Comparison of ENCODE assay signal across 25 cellular contexts in genomic region chr11:83009999-83010398, GRCh38.
"Had no signal": no experiment of that assay in that cellular context is flagged by ENCODE, and none has a peak within 500 bp of the region (broad histone marks: within the 10 kb centered on the region; RNA-seq: fewer than 3 reads in every experiment).

No MANE protein-coding gene starts in this region.

- H3K4me3 Mint-ChIP-seq: activated CD4-positive, alpha-beta T cell treated with anti-CD3 and anti-CD28 coated beads, Interleukin-2, amount 10 ng/mL, durations not matched to agents 7 days and 5 days; activated CD8-positive, alpha-beta memory T cell treated with anti-CD3 and anti-CD28 coated beads, Interleukin-2, amount 10 ng/mL, durations not matched to agents 7 days and 5 days; activated CD8-positive, alpha-beta T cell treated with anti-CD3 and anti-CD28 coated beads for 36 hours; activated T-helper 1 cell treated with anti-CD3 and anti-CD28 coated beads, Interleukin-12 subunit alpha, Interleukin-12 subunit beta, Interleukin-2, Interleukin-4 antibody, amounts not matched to agents 30 ng/mL and 10 ng/mL and 1 ng/mL, durations not matched to agents 14 hours and 24 hours and 36 hours; endodermal cell; naive thymus-derived CD8-positive, alpha-beta T cell; stimulated activated naive CD8-positive, alpha-beta T cell treated with anti-CD3 and anti-CD28 coated beads, Interleukin-15, Interleukin-2, amounts not matched to agents 100 ng/mL and 50 ng/mL, for 24 hours had no signal

- ATAC-seq: activated CD8-positive, alpha-beta memory T cell treated with anti-CD3 and anti-CD28 coated beads, Interleukin-2, amount 10 ng/mL, durations not matched to agents 7 days and 5 days; activated CD8-positive, alpha-beta T cell treated with anti-CD3 and anti-CD28 coated beads for 36 hours; gastroesophageal sphincter; heart left ventricle; lower lobe of right lung; naive thymus-derived CD8-positive, alpha-beta T cell; psoas muscle had no signal

- H3K27ac ChIP-seq: ascending aorta, brain microvascular endothelial cell, coronary artery, esophagus squamous epithelium, gastroesophageal sphincter, heart left ventricle, lower lobe of right lung, right atrium auricular region, uterus had no signal

- H3K9me3 Mint-ChIP-seq: activated CD4-positive, alpha-beta T cell treated with anti-CD3 and anti-CD28 coated beads, Interleukin-2, amount 10 ng/mL, durations not matched to agents 7 days and 5 days; activated CD8-positive, alpha-beta T cell treated with anti-CD3 and anti-CD28 coated beads for 36 hours; activated T-helper 1 cell treated with anti-CD3 and anti-CD28 coated beads, Interleukin-12 subunit alpha, Interleukin-12 subunit beta, Interleukin-2, Interleukin-4 antibody, amounts not matched to agents 30 ng/mL and 10 ng/mL and 1 ng/mL, durations not matched to agents 14 hours and 24 hours and 36 hours; endodermal cell; stimulated activated naive CD8-positive, alpha-beta T cell treated with anti-CD3 and anti-CD28 coated beads, Interleukin-15, Interleukin-2, amounts not matched to agents 100 ng/mL and 50 ng/mL, for 24 hours had no signal

- H3K27ac Mint-ChIP-seq: activated CD4-positive, alpha-beta T cell treated with anti-CD3 and anti-CD28 coated beads, Interleukin-2, amount 10 ng/mL, durations not matched to agents 7 days and 5 days; activated CD8-positive, alpha-beta memory T cell treated with anti-CD3 and anti-CD28 coated beads, Interleukin-2, amount 10 ng/mL, durations not matched to agents 7 days and 5 days; activated CD8-positive, alpha-beta T cell treated with anti-CD3 and anti-CD28 coated beads for 36 hours; activated T-helper 1 cell treated with anti-CD3 and anti-CD28 coated beads, Interleukin-12 subunit alpha, Interleukin-12 subunit beta, Interleukin-2, Interleukin-4 antibody, amounts not matched to agents 30 ng/mL and 10 ng/mL and 1 ng/mL, durations not matched to agents 14 hours and 24 hours and 36 hours; endodermal cell; stimulated activated naive CD8-positive, alpha-beta T cell treated with anti-CD3 and anti-CD28 coated beads, Interleukin-15, Interleukin-2, amounts not matched to agents 100 ng/mL and 50 ng/mL, for 24 hours had no signal

- H3K4me1 ChIP-seq: uterus had no signal

- H3K4me3 ChIP-seq: ascending aorta, coronary artery, esophagus squamous epithelium, gastroesophageal sphincter, heart left ventricle, lower lobe of right lung, psoas muscle, right atrium auricular region, tibial nerve, uterus had no signal

- DNase-seq: activated CD4-positive, alpha-beta T cell treated with anti-CD3 and anti-CD28 coated beads, Interleukin-2, amount 10 ng/mL, durations not matched to agents 7 days and 5 days; activated CD4-positive, CD25-positive, alpha-beta regulatory T cell treated with anti-CD3 and anti-CD28 coated beads, Interleukin-2, amount 50 U/mL, for 72 hours; activated CD8-positive, alpha-beta memory T cell treated with anti-CD3 and anti-CD28 coated beads, Interleukin-2, amount 10 ng/mL, durations not matched to agents 7 days and 5 days; activated CD8-positive, alpha-beta T cell treated with anti-CD3 and anti-CD28 coated beads for 36 hours; activated gamma-delta T cell; activated naive CD4-positive, alpha-beta T cell treated with anti-CD3 and anti-CD28 coated beads, Interleukin-2, amount 50 U/mL, for 16 hours; activated T-cell treated with anti-CD3 and anti-CD28 coated beads for 4 hours; brain microvascular endothelial cell; central memory CD4-positive, alpha-beta T cell; endodermal cell; esophagus squamous epithelium; heart left ventricle; islet precursor cell; lower lobe of right lung; naive thymus-derived CD8-positive, alpha-beta T cell; psoas muscle; stimulated activated CD4-positive, alpha-beta T cell treated with anti-CD3 and anti-CD28 coated beads, Interleukin-4, amount 100 ng/mL, for 24 hours; uterus had no signal

- H3K36me3 ChIP-seq: ascending aorta, brain microvascular endothelial cell, esophagus squamous epithelium, gastroesophageal sphincter, heart left ventricle, lower lobe of right lung, right atrium auricular region, tibial nerve, uterus had no signal

- H3K9me3 ChIP-seq: ascending aorta, esophagus squamous epithelium, gastroesophageal sphincter, heart left ventricle, lower lobe of right lung, psoas muscle, right atrium auricular region, tibial nerve, uterus had no signal

- H3K27me3 ChIP-seq: ascending aorta, brain microvascular endothelial cell, esophagus squamous epithelium, gastroesophageal sphincter, heart left ventricle, right atrium auricular region, tibial nerve, uterus had no signal

- H3K27me3 Mint-ChIP-seq: activated CD4-positive, alpha-beta T cell treated with anti-CD3 and anti-CD28 coated beads, Interleukin-2, amount 10 ng/mL, durations not matched to agents 7 days and 5 days; activated CD8-positive, alpha-beta memory T cell treated with anti-CD3 and anti-CD28 coated beads, Interleukin-2, amount 10 ng/mL, durations not matched to agents 7 days and 5 days; activated CD8-positive, alpha-beta T cell treated with anti-CD3 and anti-CD28 coated beads for 36 hours; naive thymus-derived CD8-positive, alpha-beta T cell; stimulated activated naive CD8-positive, alpha-beta T cell treated with anti-CD3 and anti-CD28 coated beads, Interleukin-15, Interleukin-2, amounts not matched to agents 100 ng/mL and 50 ng/mL, for 24 hours had no signal
